ENCODE assay signal across 25 cellular contexts in genomic region chrX:45722471-45722870, GRCh38.
"Had no signal": no experiment of that assay in that cellular context is flagged by ENCODE, and none has a peak within 500 bp of the region (broad histone marks: within the 10 kb centered on the region; RNA-seq: fewer than 3 reads in every experiment).

No MANE protein-coding gene starts in this region.

- H3K36me3 Mint-ChIP-seq: mesothelial cell of epicardium, naive B cell, type B pancreatic cell had no signal

- DNase-seq: dorsolateral prefrontal cortex; effector CD4-positive, alpha-beta T cell; endodermal cell; head of caudate nucleus; left cardiac atrium; left lung; mesenchymal stem cell; mucosa of descending colon; naive B cell; stimulated activated CD4-positive, alpha-beta T cell treated with anti-CD3 and anti-CD28 coated beads, Interleukin-12 subunit alpha, Interleukin-12 subunit beta, amount 100 ng/mL, for 4 hours; stimulated activated CD4-positive, alpha-beta T cell treated with anti-CD3 and anti-CD28 coated beads, Interleukin-1b, Interleukin-23, amount 100 ng/mL, for 48 hours; stimulated activated CD4-positive, alpha-beta T cell treated with anti-CD3 and anti-CD28 coated beads, Interleukin-4, amount 100 ng/mL, for 1 hour; stimulated activated CD8-positive, alpha-beta memory T cell treated with anti-CD3 and anti-CD28 coated beads, Interleukin-4, amount 100 ng/mL, for 48 hours; stimulated activated naive CD4-positive, alpha-beta T cell; stomach; testis; tibial artery had no signal

- H3K9me3 Mint-ChIP-seq: type B pancreatic cell had no signal

- H3K4me2 ChIP-seq: smooth muscle cell had no signal

- H3K4me1 ChIP-seq: esophagus muscularis mucosa, left lung, prostate gland, right atrium auricular region, stomach, testis, tibial artery had no signal

- H3K27me3 Mint-ChIP-seq: type B pancreatic cell had no signal

- H3K4me1 Mint-ChIP-seq: endodermal cell, mesothelial cell of epicardium, naive B cell, neural crest cell had no signal

- H3K27ac ChIP-seq: dorsolateral prefrontal cortex, esophagus muscularis mucosa, left lung, prostate gland, right atrium auricular region, stomach, testis, tibial artery had no signal

- H3K27me3 ChIP-seq: esophagus muscularis mucosa, left lung, right atrium auricular region, stomach, testis, tibial artery had no signal

- H3K4me3 ChIP-seq: dorsolateral prefrontal cortex, esophagus muscularis mucosa, left lung, mucosa of descending colon, prostate gland, right atrium auricular region, smooth muscle cell, stomach, testis, tibial artery had no signal

- H3K9me3 ChIP-seq: esophagus muscularis mucosa, left lung, mucosa of descending colon, prostate gland, right atrium auricular region, stomach, testis, tibial artery had no signal

- H3K4me3 Mint-ChIP-seq: endodermal cell; mesothelial cell of epicardium; naive B cell; natural killer cell treated with Interleukin-12 subunit alpha and Interleukin-12 subunit beta and Interleukin-15 and Interleukin-18, amount 100 ng/mL, for 72 hours; neural crest cell; type B pancreatic cell had no signal

- H3K36me3 ChIP-seq: esophagus muscularis mucosa, left lung, prostate gland, right atrium auricular region, stomach, tibial artery had no signal

- H3K27ac Mint-ChIP-seq: endodermal cell; mesothelial cell of epicardium; naive B cell; natural killer cell treated with Interleukin-12 subunit alpha and Interleukin-12 subunit beta and Interleukin-15 and Interleukin-18, amount 100 ng/mL, for 72 hours; type B pancreatic cell had no signal
